ENCODE assay signal across 12 cellular contexts in the genomic region with DNA sequence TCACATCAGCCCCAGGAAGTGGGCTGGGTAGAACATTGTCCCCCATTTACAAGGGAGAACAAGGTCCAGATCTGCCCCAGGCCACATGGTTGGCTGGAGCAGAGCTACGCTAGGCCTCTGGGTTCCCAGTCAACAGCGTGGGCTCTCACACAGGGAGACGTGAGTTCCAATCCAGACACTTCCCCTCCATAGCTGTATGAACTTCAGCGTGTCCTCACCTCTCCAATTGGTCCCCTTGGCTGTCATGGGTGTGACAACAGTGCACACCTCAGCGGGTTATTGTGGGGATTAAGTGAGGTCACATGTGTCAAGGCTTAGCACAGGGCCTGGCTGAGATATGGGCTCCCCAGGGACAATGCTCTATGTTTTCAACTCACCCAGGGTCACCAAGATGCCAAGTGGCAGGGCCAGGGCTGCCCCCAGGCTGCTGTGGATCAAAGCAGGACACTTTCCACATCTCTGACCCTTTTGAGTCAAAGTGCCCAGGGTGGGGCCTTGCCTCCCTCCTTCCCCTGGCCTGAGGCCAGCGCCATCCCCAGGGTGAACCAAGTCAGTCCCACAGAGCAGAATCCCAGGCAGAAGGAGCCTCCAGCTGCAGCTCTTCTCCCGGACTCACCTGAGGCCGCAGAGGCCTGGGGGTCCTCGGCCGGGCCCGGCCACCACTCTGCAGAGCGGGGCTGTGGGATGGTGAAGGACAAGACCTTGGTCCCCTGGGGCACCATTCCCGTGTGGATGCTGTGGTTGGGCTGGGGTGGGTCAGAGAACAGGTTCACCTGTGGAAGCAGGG. TPM values are rescaled to one million over a fixed set of nuclear protein-coding genes. Genes with fewer than 3 reads are reported as not detected.
DNase-seq lines count a peak whose midpoint lies in the region; ATAC-seq, FAIRE-seq and TF ChIP-seq lines count a peak whose summit lies in the region.
"Had no signal": no experiment of that assay in that cellular context is flagged by ENCODE, and none has a peak within 500 bp of the region (broad histone marks: within the 10 kb centered on the region; RNA-seq: fewer than 3 reads in every experiment).

No MANE protein-coding gene starts in this region.

- DNase-seq in GM12891 (ENCODE audit: insufficient read length, low spot score) (no peak), coronary artery (ENCODE audit: low spot score) (no peak), small intestine (no peak), dedifferentiated amniotic fluid mesenchymal stem cell (ENCODE audit: extremely low spot score) (no peak), UCSD-AML1 (lab: John Stamatoyannopoulos, UW; ENCODE audit: unreplicated experiment) (no peak), glomerular visceral epithelial cell (ENCODE audit: extremely low spot score) (no peak)
- DNase-seq: activated gamma-delta T cell, DMS 273 treated with DMSO at 0.1 percent for 48 hours, endodermal cell had no signal

- H3K4me1 ChIP-seq in OCI-LY3 (ENCODE audit: low read length) (peaks cover 84% of the 10 kb centered on the region), small intestine (ENCODE audit: control insufficient read depth in 2 of 2, insufficient read depth in 1 of 2, low read depth in 1 of 2, low read length in 1 of 2) (peaks cover 1 to 8% of the 10 kb centered on the region in 2 donors)

- no peak for ATAC-seq in HG03135 (IDR thresholded peaks at IDR 0.05; ENCODE audit: unreplicated experiment)

- H3K9me3 ChIP-seq in OCI-LY3 (ENCODE audit: insufficient read depth, low read length) (no peaks in the 10 kb centered on the region), small intestine (ENCODE audit: control insufficient read depth, low read depth) (no peaks in the 10 kb centered on the region)

- H3K27ac ChIP-seq in OCI-LY3 (ENCODE audit: low read length) (peak overlapping the region; percentile 97), coronary artery (peak overlapping the region; percentile 55 to 78), small intestine (ENCODE audit: low read depth in 1 of 2, low read length in 1 of 2) (peak overlapping the region; percentile 25 to 92)

- TF ChIP-seq POLR2A in GM12891 (IDR thresholded peaks at IDR 0.05; ENCODE audit: low read depth, low read length): 0 out of 2 replicates have a peak, but pooled peaks have one; percentile 13

- peak overlapping the region; percentile 77 for H3K4me2 ChIP-seq in OCI-LY3 (ENCODE audit: low read length)

- FAIRE-seq in GM12891 (lab: Jason Lieb, UNC) (no peak), small intestine (lab: Jason Lieb, UNC) (no peak)
- FAIRE-seq: TTC549 had no signal

- no peak overlapping the region for H2AFZ ChIP-seq in OCI-LY3 (ENCODE audit: low read depth, low read length)

- 88% methylated on average over 13 of the region's 13 CpGs for whole genome bisulfite sequencing in small intestine, 3 donors

- H4K20me1 ChIP-seq in OCI-LY3 (ENCODE audit: insufficient read depth, low read length): no peaks in the 10 kb centered on the region

- TF ChIP-seq CTCF in OCI-LY3 (IDR thresholded peaks at IDR 0.05; ENCODE audit: low read depth, low read length): no peak
- TF ChIP-seq CTCF in coronary artery (IDR thresholded peaks at IDR 0.05): no peak

- peaks cover 81% of the 10 kb centered on the region for H3K79me2 ChIP-seq in OCI-LY3 (ENCODE audit: low read length)

- H3K36me3 ChIP-seq in OCI-LY3 (replicated peaks; ENCODE audit: low read depth, low read length): peaks cover 84% of the 10 kb centered on the region
- H3K36me3 ChIP-seq in small intestine (ENCODE audit: control insufficient read depth in 2 of 2, insufficient read depth in 2 of 2, low read length in 2 of 2): peaks cover 2 to 21% of the 10 kb centered on the region in 2 donors

- H3K4me3 ChIP-seq in OCI-LY3 (ENCODE audit: low read length) (peak overlapping the region; percentile 48; the same call in 1 of the 2 replicates), coronary artery (no peak overlapping the region), small intestine (ENCODE audit: low read depth in 1 of 2, low read length in 2 of 2) (no peak overlapping the region)

- H3K27me3 ChIP-seq in OCI-LY3 (ENCODE audit: low read depth, low read length): no peaks in the 10 kb centered on the region
- no peaks in the 10 kb centered on the region for H3K27me3 ChIP-seq in small intestine (ENCODE audit: control insufficient read depth in 2 of 2, insufficient read depth in 2 of 2, low read length in 2 of 2)

- peak overlapping the region; percentile 69 for H3K9ac ChIP-seq in OCI-LY3 (ENCODE audit: low read length)

TF ChIP-seq in GM12891, 5 proteins besides CTCF, POLR2A, EP300 and RAD21:
- no peak for TF ChIP-seq SPI1 (IDR thresholded peaks at IDR 0.05; ENCODE audit: low read depth, low read length)
- no peak for TF ChIP-seq PAX5 (IDR thresholded peaks at IDR 0.05; ENCODE audit: insufficient read depth, low read length, severe bottlenecking)
- TF ChIP-seq POU2F2 (IDR thresholded peaks at IDR 0.05; ENCODE audit: low read depth, low read length): no peak
- no peak for TF ChIP-seq POLR2AphosphoS5 (IDR thresholded peaks at IDR 0.05; ENCODE audit: low read depth, low read length)

RNA-seq across cellular contexts. Expression of a gene that starts 19.8 kb away (rescaled TPM):
- polyA plus RNA-seq in GM12891 (2012; ENCODE audit: low read depth, missing spikeins): 46.5 TPM
- polyA plus RNA-seq in small intestine: 10 to 100 TPM in 1 of 3 donors, 1 to 10 TPM in 2; 3.4 to 22.0 (median 8.9) TPM

RNA-seq across cellular contexts. Expression of a gene that starts 38.3 kb away (rescaled TPM):
- not detected for polyA plus RNA-seq in GM12891 (2012; ENCODE audit: low read depth, missing spikeins)
- under 1 TPM in 1 of 3 donors, not detected in 2; 0.28 TPM for polyA plus RNA-seq in small intestine

RNA-seq across cellular contexts. Expression of a gene that starts 45.1 kb away (rescaled TPM):
- polyA plus RNA-seq in GM12891 (2012; ENCODE audit: low read depth, missing spikeins): not detected
- 1 to 10 TPM in 2 of 3 donors, not detected in 1; 1.3 to 6.9 TPM for polyA plus RNA-seq in small intestine
